Comparison of ENCODE assay signal across 1 cellular context in the genomic region with DNA sequence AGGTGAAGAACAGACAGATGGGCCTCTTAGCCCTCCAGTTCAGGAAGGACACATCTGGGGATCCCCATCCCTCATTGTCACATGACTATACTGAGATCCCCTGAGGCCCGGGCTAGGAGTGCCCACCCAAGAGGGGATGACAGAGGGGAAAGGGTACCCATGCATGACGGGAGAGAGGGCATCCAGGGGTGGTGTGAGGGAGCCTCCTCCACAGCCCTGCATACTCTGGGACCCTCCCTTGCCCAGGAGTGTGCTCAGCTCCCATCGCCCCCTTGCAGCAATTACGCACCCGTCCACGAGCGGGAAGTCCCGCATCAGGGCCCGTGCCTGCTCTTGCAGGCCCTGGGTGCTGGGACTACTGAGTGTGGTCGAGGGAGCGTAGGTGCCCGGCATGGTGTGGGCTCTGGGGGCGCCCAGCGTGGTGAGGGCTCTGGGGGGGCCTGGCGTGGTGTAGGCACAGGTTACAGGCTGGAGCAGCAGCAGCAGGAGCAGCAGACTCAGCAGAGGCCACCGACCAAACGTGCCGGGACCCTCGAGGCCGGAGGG.
TF ChIP-seq lines count a peak whose summit lies in the region.

No MANE protein-coding gene starts in this region.

TF ChIP-seq in K562, 482 proteins besides CTCF, POLR2A, EP300 and RAD21:
- TF ChIP-seq RBBP5 (IDR thresholded peaks at IDR 0.05; ENCODE audit: borderline replicate concordance, insufficient read depth, low read length, poor library complexity, severe bottlenecking) (no peak), HDAC3 (IDR thresholded peaks at IDR 0.05; ENCODE audit: borderline replicate concordance, partially characterized antibody) (no peak), CBX3 (IDR thresholded peaks at IDR 0.05; ENCODE audit: borderline replicate concordance in 1 of 2, low read length in 2 of 2) (no peak), TARDBP (IDR thresholded peaks at IDR 0.05) (no peak), NR2C2 (CRISPR knock-in tag; IDR thresholded peaks at IDR 0.05) (no peak), NR2C2 (tag; IDR thresholded peaks at IDR 0.05) (no peak), HDAC1 (IDR thresholded peaks at IDR 0.05) (no peak)
- TF ChIP-seq, protein P1, sequence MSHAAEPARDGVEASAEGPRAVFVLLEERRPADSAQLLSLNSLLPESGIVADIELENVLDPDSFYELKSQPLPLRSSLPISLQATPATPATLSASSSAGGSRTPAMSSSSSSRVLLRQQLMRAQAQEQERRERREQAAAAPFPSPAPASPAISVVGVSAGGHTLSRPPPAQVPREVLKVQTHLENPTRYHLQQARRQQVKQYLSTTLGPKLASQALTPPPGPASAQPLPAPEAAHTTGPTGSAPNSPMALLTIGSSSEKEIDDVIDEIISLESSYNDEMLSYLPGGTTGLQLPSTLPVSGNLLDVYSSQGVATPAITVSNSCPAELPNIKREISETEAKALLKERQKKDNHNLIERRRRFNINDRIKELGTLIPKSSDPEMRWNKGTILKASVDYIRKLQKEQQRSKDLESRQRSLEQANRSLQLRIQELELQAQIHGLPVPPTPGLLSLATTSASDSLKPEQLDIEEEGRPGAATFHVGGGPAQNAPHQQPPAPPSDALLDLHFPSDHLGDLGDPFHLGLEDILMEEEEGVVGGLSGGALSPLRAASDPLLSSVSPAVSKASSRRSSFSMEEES (CRISPR knock-in tag; IDR thresholded peaks at IDR 0.05), result peak; percentile 45; the same call in 1 of the 2 replicates
- TF ChIP-seq, protein P2, sequence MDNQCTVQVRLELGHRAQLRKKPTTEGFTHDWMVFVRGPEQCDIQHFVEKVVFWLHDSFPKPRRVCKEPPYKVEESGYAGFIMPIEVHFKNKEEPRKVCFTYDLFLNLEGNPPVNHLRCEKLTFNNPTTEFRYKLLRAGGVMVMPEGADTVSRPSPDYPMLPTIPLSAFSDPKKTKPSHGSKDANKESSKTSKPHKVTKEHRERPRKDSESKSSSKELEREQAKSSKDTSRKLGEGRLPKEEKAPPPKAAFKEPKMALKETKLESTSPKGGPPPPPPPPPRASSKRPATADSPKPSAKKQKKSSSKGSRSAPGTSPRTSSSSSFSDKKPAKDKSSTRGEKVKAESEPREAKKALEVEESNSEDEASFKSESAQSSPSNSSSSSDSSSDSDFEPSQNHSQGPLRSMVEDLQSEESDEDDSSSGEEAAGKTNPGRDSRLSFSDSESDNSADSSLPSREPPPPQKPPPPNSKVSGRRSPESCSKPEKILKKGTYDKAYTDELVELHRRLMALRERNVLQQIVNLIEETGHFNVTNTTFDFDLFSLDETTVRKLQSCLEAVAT (IDR thresholded peaks at IDR 0.05), result 0 out of 4 replicates have a peak, but pooled peaks of 1 of the 2 experiments have one; percentile 8
